19 cellular contexts compared by ENCODE assay signal in the genomic region with DNA sequence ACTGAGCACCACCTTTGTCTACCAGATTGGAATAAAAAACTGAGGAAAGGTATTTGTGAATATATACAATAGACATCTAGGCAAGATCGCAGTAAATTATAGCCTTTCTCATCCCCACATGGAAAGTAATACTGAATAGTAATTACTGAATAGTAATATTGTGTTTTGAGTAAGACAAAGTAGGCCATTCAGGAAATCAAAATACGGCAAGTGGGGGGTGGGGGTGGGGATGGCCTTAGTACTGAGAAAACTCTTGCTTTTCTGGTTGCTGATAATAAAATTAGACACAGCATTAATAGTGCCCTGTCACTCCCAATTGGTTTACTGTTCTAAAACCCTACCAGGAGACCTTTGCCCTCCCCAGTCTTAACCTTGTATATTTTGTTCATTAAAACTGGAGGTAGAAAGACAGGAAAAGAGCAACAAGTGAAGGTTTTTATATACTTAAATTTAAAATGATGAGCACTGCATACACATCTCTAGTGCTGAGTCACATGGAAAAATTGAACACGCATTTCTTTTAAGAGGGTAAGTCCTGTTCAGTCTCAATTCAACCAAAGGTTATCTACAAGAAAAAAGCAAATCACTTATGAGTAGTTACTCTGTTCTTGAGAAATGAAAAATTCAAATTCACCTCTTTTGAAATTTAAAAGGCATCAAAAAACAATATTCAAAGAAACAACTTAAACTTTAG.
DNase-seq lines count a peak whose midpoint lies in the region; ATAC-seq and TF ChIP-seq lines count a peak whose summit lies in the region.
"Had no signal": no experiment of that assay in that cellular context is flagged by ENCODE, and none has a peak within 500 bp of the region (broad histone marks: within the 10 kb centered on the region; RNA-seq: fewer than 3 reads in every experiment).

No MANE protein-coding gene starts in this region.

- no peak overlapping the region for H3K4me2 ChIP-seq in H9 (ENCODE audit: insufficient read depth, insufficient read length, low read length)

- intact Hi-C loops in cardiac septum (cut with DNase I): no loop called here
- intact Hi-C loops in tibial artery (cut with DNase I; ENCODE audit: low total_unique reads): no loop called here

- no peak overlapping the region for H3K18ac ChIP-seq in H9 (ENCODE audit: insufficient read length, low read depth, low read length)

- H2AFZ ChIP-seq in H9 (ENCODE audit: low read length): no peak overlapping the region

- no peaks in the 10 kb centered on the region for H3K27me3 ChIP-seq in cardiac muscle cell
- no peaks in the 10 kb centered on the region for H3K27me3 ChIP-seq in H9 (ENCODE audit: insufficient read depth, low read length)
- no peaks in the 10 kb centered on the region for H3K27me3 ChIP-seq in tibial artery
- H3K27me3 ChIP-seq: neutrophil, Peyer's patch, tibial nerve had no signal

- peak overlapping the region; percentile 73 for H3K27ac Mint-ChIP-seq in T-helper 2 cell treated with Interferon-gamma antibody and Interleukin-4, amounts not matched to agents 5 μg/mL and 100 μg/mL, for 36 hours
- H3K27ac Mint-ChIP-seq in endothelial cell (ENCODE audit: unreplicated experiment): peak overlapping the region; percentile 58
- no peak overlapping the region for H3K27ac Mint-ChIP-seq in stimulated activated naive B cell treated with anti-CD40 and anti-IgM and Interleukin-4, amounts not matched to agents 10 μg/mL and 1 μg/mL and 100 μg/mL, for 72 hours
- peak overlapping the region in 1 of 3 experiments; percentile 75; a peak in 1 of 7 replicates for H3K27ac Mint-ChIP-seq in H9
- H3K27ac Mint-ChIP-seq: activated CD8-positive, alpha-beta memory T cell treated with anti-CD3 and anti-CD28 coated beads, Interleukin-2, amount 10 ng/mL, durations not matched to agents 7 days and 5 days had no signal

- H2BK5ac ChIP-seq in H9 (ENCODE audit: insufficient read length, low read length): no peak overlapping the region

- H3K9ac ChIP-seq in H9 (ENCODE audit: extremely low read depth, insufficient read length, low read length): no peak overlapping the region

- H3K4me3 ChIP-seq in cardiac muscle cell (no peak overlapping the region), tibial artery (no peak overlapping the region)
- H3K4me3 ChIP-seq: Peyer's patch, tibial nerve had no signal

- H2BK12ac ChIP-seq in H9 (ENCODE audit: insufficient read length, low read depth, low read length): no peak overlapping the region

- H2AK5ac ChIP-seq in H9 (ENCODE audit: insufficient read length, low read length): no peak overlapping the region

- H3K36me3 ChIP-seq in cardiac muscle cell: peaks cover 3% of the 10 kb centered on the region
- H3K36me3 ChIP-seq in tibial artery: no peaks in the 10 kb centered on the region
- H3K36me3 ChIP-seq: neutrophil, Peyer's patch, tibial nerve had no signal

- H4K20me1 ChIP-seq in H9 (ENCODE audit: control insufficient read depth, insufficient read depth, insufficient read length): peaks cover 2% of the 10 kb centered on the region

- no peak overlapping the region for H4K8ac ChIP-seq in H9 (replicated peaks; ENCODE audit: insufficient read length, low read depth, low read length)

- DNase-seq in cardiac muscle cell (ENCODE audit: low read depth in 1 of 2, low spot score in 1 of 2) (no peak), cardiac septum (ENCODE audit: low spot score) (no peak), endothelial cell (ENCODE audit: low spot score) (no peak), H9 (no peak), NCI-H524 treated with DMSO at 0.1 percent for 48 hours (lab: John Stamatoyannopoulos, UW) (no peak), tibial artery (no peak)
- DNase-seq in T-helper 2 cell treated with Interferon-gamma antibody and Interleukin-4, amounts not matched to agents 5 μg/mL and 100 μg/mL, for 36 hours (ENCODE audit: low spot score): no peak
- DNase-seq in stimulated activated naive B cell treated with anti-CD40 and anti-IgM and Interleukin-4, amounts not matched to agents 10 μg/mL and 1 μg/mL and 100 μg/mL, for 72 hours: no peak
- DNase-seq: activated CD8-positive, alpha-beta memory T cell treated with anti-CD3 and anti-CD28 coated beads, Interleukin-2, amount 10 ng/mL, durations not matched to agents 7 days and 5 days; KG1; kidney glomerular epithelial cell; NCI-H1092 treated with DMSO at 0.1 percent for 48 hours; NCI-H774; Peyer's patch; right cardiac atrium; stimulated activated CD8-positive, alpha-beta memory T cell treated with anti-CD3 and anti-CD28 coated beads, Interleukin-4, amount 100 ng/mL, for 48 hours had no signal

- H3K27me3 Mint-ChIP-seq in T-helper 2 cell treated with Interferon-gamma antibody and Interleukin-4, amounts not matched to agents 5 μg/mL and 100 μg/mL, for 36 hours (ENCODE audit: low read depth): no peaks in the 10 kb centered on the region
- H3K27me3 Mint-ChIP-seq in endothelial cell (ENCODE audit: unreplicated experiment) (no peaks in the 10 kb centered on the region), H9 (ENCODE audit: low read depth) (no peaks in the 10 kb centered on the region)
- H3K27me3 Mint-ChIP-seq in stimulated activated naive B cell treated with anti-CD40 and anti-IgM and Interleukin-4, amounts not matched to agents 10 μg/mL and 1 μg/mL and 100 μg/mL, for 72 hours: no peaks in the 10 kb centered on the region

- H3K4me1 ChIP-seq in cardiac muscle cell (ENCODE audit: low read depth): peaks cover 5% of the 10 kb centered on the region
- no peaks in the 10 kb centered on the region for H3K4me1 ChIP-seq in H9 (ENCODE audit: insufficient read depth, low read length)
- no peaks in the 10 kb centered on the region for H3K4me1 ChIP-seq in tibial artery
- H3K4me1 ChIP-seq: Peyer's patch, tibial nerve had no signal

- peak; percentile 63 to 71 for ATAC-seq in stimulated activated naive B cell treated with anti-CD40 and anti-IgM and Interleukin-4, amounts not matched to agents 10 μg/mL and 1 μg/mL and 100 μg/mL, for 72 hours (replicated peaks)
- ATAC-seq: activated CD8-positive, alpha-beta memory T cell treated with anti-CD3 and anti-CD28 coated beads, Interleukin-2, amount 10 ng/mL, durations not matched to agents 7 days and 5 days; right cardiac atrium had no signal

- H3K9me3 ChIP-seq in cardiac muscle cell (ENCODE audit: low read depth): no peaks in the 10 kb centered on the region
- H3K9me3 ChIP-seq in H9 (ENCODE audit: control insufficient read depth, low read depth, low read length): no peaks in the 10 kb centered on the region
- H3K9me3 ChIP-seq in tibial artery: no peaks in the 10 kb centered on the region
- H3K9me3 ChIP-seq: neutrophil, Peyer's patch had no signal

- no peak overlapping the region for H3K56ac ChIP-seq in H9 (ENCODE audit: insufficient read length, low read depth, low read length)

- no peak overlapping the region for H4K91ac ChIP-seq in H9 (ENCODE audit: insufficient read length, low read depth, low read length)

- H3K4me1 Mint-ChIP-seq in T-helper 2 cell treated with Interferon-gamma antibody and Interleukin-4, amounts not matched to agents 5 μg/mL and 100 μg/mL, for 36 hours (ENCODE audit: low read depth): peaks cover 17% of the 10 kb centered on the region
- H3K4me1 Mint-ChIP-seq in endothelial cell (ENCODE audit: unreplicated experiment) (no peaks in the 10 kb centered on the region), H9 (peaks cover 0 to 3% of the 10 kb centered on the region in 2 experiments; a peak in 1 of 4 replicates)
- peaks cover 5 to 14% of the 10 kb centered on the region in 2 donors for H3K4me1 Mint-ChIP-seq in stimulated activated naive B cell treated with anti-CD40 and anti-IgM and Interleukin-4, amounts not matched to agents 10 μg/mL and 1 μg/mL and 100 μg/mL, for 72 hours
- H3K4me1 Mint-ChIP-seq: activated CD8-positive, alpha-beta memory T cell treated with anti-CD3 and anti-CD28 coated beads, Interleukin-2, amount 10 ng/mL, durations not matched to agents 7 days and 5 days; central memory CD8-positive, alpha-beta T cell had no signal

- no CpG with 5 or more reads among the region's 3 CpGs for WGBS in H9 (ENCODE audit: extremely low coverage, insufficient read length, low lambda C conversion rate)

- no peaks in the 10 kb centered on the region for H3K23me2 ChIP-seq in H9 (ENCODE audit: insufficient read length, low read depth, low read length, poor library complexity, severe bottlenecking)

- no peak overlapping the region for H2BK120ac ChIP-seq in H9 (ENCODE audit: low read depth, low read length, poor library complexity, severe bottlenecking)

- H2BK15ac ChIP-seq in H9 (ENCODE audit: low read depth, low read length): no peak overlapping the region

- TF ChIP-seq CTCF in cardiac muscle cell (IDR thresholded peaks at IDR 0.05; ENCODE audit: low read depth, low read length) (no peak), endothelial cell (IDR thresholded peaks at IDR 0.05; ENCODE audit: unreplicated experiment) (no peak), H9 (conservative IDR thresholded peaks at IDR 0.05) (no peak), tibial artery (IDR thresholded peaks at IDR 0.05) (no peak)

- H3K79me2 ChIP-seq in H9 (ENCODE audit: insufficient read depth, low read length): peaks cover 8% of the 10 kb centered on the region; the same call in 1 of the 2 replicates

- H3K23ac ChIP-seq in H9 (ENCODE audit: insufficient read length, low read depth, low read length): no peak overlapping the region

- H3T11ph ChIP-seq in H9 (ENCODE audit: low read length): no peak overlapping the region

- no peak overlapping the region for H2BK20ac ChIP-seq in H9 (ENCODE audit: low read depth, low read length, poor library complexity, severe bottlenecking)

- no peak overlapping the region for H3K14ac ChIP-seq in H9 (ENCODE audit: insufficient read depth, low read length)

- peaks cover 33% of the 10 kb centered on the region for H3K36me3 Mint-ChIP-seq in T-helper 2 cell treated with Interferon-gamma antibody and Interleukin-4, amounts not matched to agents 5 μg/mL and 100 μg/mL, for 36 hours (ENCODE audit: low read depth)
- H3K36me3 Mint-ChIP-seq in endothelial cell (ENCODE audit: low read depth, unreplicated experiment) (peaks cover 36% of the 10 kb centered on the region), H9 (ENCODE audit: insufficient read depth in 1 of 3, low read depth in 3 of 3) (peaks cover 65 to 83% (median 82%) of the 10 kb centered on the region in 3 experiments)
- H3K36me3 Mint-ChIP-seq in stimulated activated naive B cell treated with anti-CD40 and anti-IgM and Interleukin-4, amounts not matched to agents 10 μg/mL and 1 μg/mL and 100 μg/mL, for 72 hours: no peaks in the 10 kb centered on the region
- H3K36me3 Mint-ChIP-seq: activated CD8-positive, alpha-beta memory T cell treated with anti-CD3 and anti-CD28 coated beads, Interleukin-2, amount 10 ng/mL, durations not matched to agents 7 days and 5 days had no signal

- peak overlapping the region; percentile 6 for H3K27ac ChIP-seq in cardiac muscle cell
- H3K27ac ChIP-seq in H9 (ENCODE audit: insufficient read length, low read depth, low read length): no peak overlapping the region
- H3K27ac ChIP-seq in tibial artery: no peak overlapping the region
- H3K27ac ChIP-seq: neutrophil, Peyer's patch, tibial nerve had no signal

- H3K9me3 Mint-ChIP-seq in T-helper 2 cell treated with Interferon-gamma antibody and Interleukin-4, amounts not matched to agents 5 μg/mL and 100 μg/mL, for 36 hours: peaks cover 14% of the 10 kb centered on the region
- H3K9me3 Mint-ChIP-seq in endothelial cell (ENCODE audit: unreplicated experiment): no peaks in the 10 kb centered on the region
- H3K9me3 Mint-ChIP-seq in stimulated activated naive B cell treated with anti-CD40 and anti-IgM and Interleukin-4, amounts not matched to agents 10 μg/mL and 1 μg/mL and 100 μg/mL, for 72 hours: no peaks in the 10 kb centered on the region
- H3K9me3 Mint-ChIP-seq in H9: peaks cover 24 to 28% of the 10 kb centered on the region in 2 experiments; a peak in 4 of 5 replicates
- H3K9me3 Mint-ChIP-seq: central memory CD8-positive, alpha-beta T cell had no signal

- H3K4me3 Mint-ChIP-seq in T-helper 2 cell treated with Interferon-gamma antibody and Interleukin-4, amounts not matched to agents 5 μg/mL and 100 μg/mL, for 36 hours: no peak overlapping the region
- no peak overlapping the region for H3K4me3 Mint-ChIP-seq in endothelial cell (ENCODE audit: unreplicated experiment)
- no peak overlapping the region for H3K4me3 Mint-ChIP-seq in stimulated activated naive B cell treated with anti-CD40 and anti-IgM and Interleukin-4, amounts not matched to agents 10 μg/mL and 1 μg/mL and 100 μg/mL, for 72 hours
- no peak overlapping the region for H3K4me3 Mint-ChIP-seq in H9
- H3K4me3 Mint-ChIP-seq: activated CD8-positive, alpha-beta memory T cell treated with anti-CD3 and anti-CD28 coated beads, Interleukin-2, amount 10 ng/mL, durations not matched to agents 7 days and 5 days; central memory CD8-positive, alpha-beta T cell had no signal

- H3K4ac ChIP-seq in H9 (ENCODE audit: low read depth, low read length): no peak overlapping the region

- no peak overlapping the region for H4K5ac ChIP-seq in H9 (ENCODE audit: insufficient read length, low read depth, low read length)

- peaks cover 8% of the 10 kb centered on the region for H3K79me1 ChIP-seq in H9 (ENCODE audit: insufficient read depth, low read depth, low read length, poor library complexity, severe bottlenecking)
